Comparison of ENCODE assay signal across 13 cellular contexts in genomic region chr12:46260153-46260912, GRCh38. TPM values are rescaled to one million over a fixed set of nuclear protein-coding genes. Genes with fewer than 3 reads are reported as not detected.
DNase-seq lines count a peak whose midpoint lies in the region; ATAC-seq, FAIRE-seq and TF ChIP-seq lines count a peak whose summit lies in the region.
"Had no signal": no experiment of that assay in that cellular context is flagged by ENCODE, and none has a peak within 500 bp of the region (broad histone marks: within the 10 kb centered on the region; RNA-seq: fewer than 3 reads in every experiment).

No MANE protein-coding gene starts in this region.

- H3K27me3 ChIP-seq in A673 (replicated peaks; ENCODE audit: insufficient read depth, low read depth, low read length, poor library complexity) (no peaks in the 10 kb centered on the region), ectodermal cell (ENCODE audit: control insufficient read depth, insufficient read depth, low read length, poor library complexity, severe bottlenecking) (no peaks in the 10 kb centered on the region), left lung (no peaks in the 10 kb centered on the region), upper lobe of right lung (no peaks in the 10 kb centered on the region)
- H3K27me3 ChIP-seq: upper lobe of left lung had no signal

- intact Hi-C loops in A673 (cut with micrococcal nuclease; ENCODE audit: unreplicated experiment) (loop anchor here (10.0 kb wide), 1 partner anchor 106 kb away; no protein-coding TSS in a partner anchor), left lung (cut with DNase I) (no loop called here), upper lobe of right lung (cut with DNase I) (no loop called here), posterior vena cava (cut with DNase I) (loop anchor here in 1 of 2 donors (10.0 kb wide), 1 partner anchor 56 kb away; no protein-coding TSS in a partner anchor)

- H3K9me3 ChIP-seq in A673 (ENCODE audit: low read depth, low read length, poor library complexity, severe bottlenecking) (no peaks in the 10 kb centered on the region), ectodermal cell (ENCODE audit: control insufficient read depth, low read length) (no peaks in the 10 kb centered on the region), left lung (no peaks in the 10 kb centered on the region), upper lobe of right lung (no peaks in the 10 kb centered on the region)
- H3K9me3 ChIP-seq: upper lobe of left lung had no signal

- H3K4me3 ChIP-seq in A673 (ENCODE audit: low read depth, low read length, poor library complexity, severe bottlenecking) (no peak overlapping the region), ectodermal cell (ENCODE audit: insufficient read depth, low read depth, low read length) (no peak overlapping the region), left lung (no peak overlapping the region), upper lobe of right lung (no peak overlapping the region)
- H3K4me3 ChIP-seq: upper lobe of left lung had no signal

- H3K4me3 Mint-ChIP-seq in endothelial cell (ENCODE audit: unreplicated experiment): no peak overlapping the region
- H3K4me3 Mint-ChIP-seq: CD14-positive monocyte; T-helper 1 cell treated with Interleukin-12 subunit alpha and Interleukin-12 subunit beta and Interleukin-4 antibody, amounts not matched to agents 30 μg/mL and 1 μg/mL, for 36 hours had no signal

- no peaks in the 10 kb centered on the region for H3K9me3 Mint-ChIP-seq in endothelial cell (ENCODE audit: unreplicated experiment)
- H3K9me3 Mint-ChIP-seq: T-helper 1 cell treated with Interleukin-12 subunit alpha and Interleukin-12 subunit beta and Interleukin-4 antibody, amounts not matched to agents 30 μg/mL and 1 μg/mL, for 36 hours had no signal

- WGBS in ectodermal cell, 2 experiments: 62 to 64% methylated on average over 5 of the region's 5 CpGs

- TF ChIP-seq POLR2A in GM12892 (IDR thresholded peaks at IDR 0.05; ENCODE audit: low read depth, low read length): no peak

- H3K27ac ChIP-seq in A673 (ENCODE audit: low read depth, low read length, poor library complexity, severe bottlenecking) (peak overlapping the region; percentile 19), ectodermal cell (ENCODE audit: insufficient read depth, low read depth, low read length, poor library complexity, severe bottlenecking) (peak overlapping the region; percentile 75), left lung (no peak overlapping the region), upper lobe of right lung (no peak overlapping the region)
- H3K27ac ChIP-seq: HL-60, upper lobe of left lung had no signal

- H3K27me3 Mint-ChIP-seq in endothelial cell (ENCODE audit: unreplicated experiment): peaks cover 3% of the 10 kb centered on the region

- CTCF ChIA-PET in A673 (lab: Charles Lee): no interaction called here

- peaks cover 15% of the 10 kb centered on the region for H3K4me1 Mint-ChIP-seq in endothelial cell (ENCODE audit: unreplicated experiment)
- H3K4me1 Mint-ChIP-seq: CD14-positive monocyte had no signal

- peak; percentile 21 for ATAC-seq in left lung
- ATAC-seq in upper lobe of right lung: no peak

- no peak for FAIRE-seq in GM12892 (lab: Jason Lieb, UNC)

- no peak for DNase-seq in A673 (ENCODE audit: low spot score)
- DNase-seq in HS-27A (ENCODE audit: low read depth): peak; percentile 42
- no peak for DNase-seq in left lung
- DNase-seq in GM12892 (ENCODE audit: insufficient read length): no peak
- no peak for DNase-seq in upper lobe of right lung
- DNase-seq in posterior vena cava (ENCODE audit: low spot score): no peak
- DNase-seq in endothelial cell (ENCODE audit: low spot score): no peak
- DNase-seq: NCI-H2081, upper lobe of left lung had no signal

- no peak for TF ChIP-seq CTCF in A673 (conservative IDR thresholded peaks at IDR 0.05; ENCODE audit: low read depth, low read length)
- no peak for TF ChIP-seq CTCF in left lung (IDR thresholded peaks at IDR 0.05)
- no peak for TF ChIP-seq CTCF in upper lobe of right lung (IDR thresholded peaks at IDR 0.05)
- no peak for TF ChIP-seq CTCF in endothelial cell (IDR thresholded peaks at IDR 0.05; ENCODE audit: unreplicated experiment)

- H3K27ac Mint-ChIP-seq in endothelial cell (ENCODE audit: unreplicated experiment): no peak overlapping the region
- H3K27ac Mint-ChIP-seq: CD14-positive monocyte; T-helper 1 cell treated with Interleukin-12 subunit alpha and Interleukin-12 subunit beta and Interleukin-4 antibody, amounts not matched to agents 30 μg/mL and 1 μg/mL, for 36 hours had no signal

- peaks cover 6% of the 10 kb centered on the region for H3K36me3 Mint-ChIP-seq in endothelial cell (ENCODE audit: low read depth, unreplicated experiment)
- H3K36me3 Mint-ChIP-seq: CD14-positive monocyte had no signal

- no TSS peak for BruUV-seq in A673 (replicated peaks; lab: Mats Ljungman, UMichigan)

- POLR2A ChIA-PET in A673 (lab: Charles Lee; ENCODE audit: low non-redundant PET): no interaction called here

- peaks cover 18% of the 10 kb centered on the region for H3K4me1 ChIP-seq in A673 (ENCODE audit: insufficient read depth, low read length, poor library complexity, severe bottlenecking)
- H3K4me1 ChIP-seq in ectodermal cell (ENCODE audit: control insufficient read depth, insufficient read depth, low read length): peaks cover 29% of the 10 kb centered on the region
- H3K4me1 ChIP-seq in left lung: peaks cover 11 to 31% of the 10 kb centered on the region in 2 donors
- peaks cover 7% of the 10 kb centered on the region for H3K4me1 ChIP-seq in upper lobe of right lung

- H3K36me3 ChIP-seq in A673 (ENCODE audit: insufficient read depth, low read length, poor library complexity, severe bottlenecking) (no peaks in the 10 kb centered on the region), ectodermal cell (ENCODE audit: control insufficient read depth, insufficient read depth, low read length) (peaks cover 3% of the 10 kb centered on the region), left lung (no peaks in the 10 kb centered on the region), upper lobe of right lung (no peaks in the 10 kb centered on the region)
- H3K36me3 ChIP-seq: upper lobe of left lung had no signal

RNA-seq across cellular contexts. Expression of gene SLC38A1, which starts 8.5 kb away (rescaled TPM):
- total RNA-seq in A673 (2021) (78.9 and 88.9 TPM in 2 replicates), left lung (10 to 100 TPM; 58.7 to 67.5 TPM), upper lobe of right lung (58.5 TPM), posterior vena cava (10 to 100 TPM; 74.4 to 88.0 TPM), endothelial cell (ENCODE audit: unreplicated experiment) (100 TPM)
- 116 TPM for polyA plus RNA-seq in ectodermal cell (2013, experiment 1 of 4)
- polyA plus RNA-seq in ectodermal cell (2013, experiment 2 of 4): 127 TPM
- 96.9 TPM for polyA plus RNA-seq in ectodermal cell (2013, experiment 3 of 4)
- polyA plus RNA-seq in ectodermal cell (2013, experiment 4 of 4): 103 TPM
- 56.2 TPM for polyA plus RNA-seq in GM12892 (2012; ENCODE audit: missing spikeins)

Comparison
In these comparisons a context has a peak if more than half of its experiments do, and no peak if none do; other contexts are left out.
1. H3K27ac ChIP-seq: peak in A673 (single experiment) and ectodermal cell (single experiment); none in left lung (0 of 2) and upper lobe of right lung (single experiment).